In genomic region chr6:134667106-134667505, GRCh38 we compare ENCODE assay signal across 17 cellular contexts.
DNase-seq lines count a peak whose midpoint lies in the region; ATAC-seq, FAIRE-seq and TF ChIP-seq lines count a peak whose summit lies in the region.
"Had no signal": no experiment of that assay in that cellular context is flagged by ENCODE, and none has a peak within 500 bp of the region (broad histone marks: within the 10 kb centered on the region; RNA-seq: fewer than 3 reads in every experiment).

No MANE protein-coding gene starts in this region.

- no peaks in the 10 kb centered on the region for H3K36me3 Mint-ChIP-seq in activated T-helper 1 cell treated with anti-CD3 and anti-CD28 coated beads, Interleukin-12 subunit alpha, Interleukin-12 subunit beta, Interleukin-2, Interleukin-4 antibody, amounts not matched to agents 30 ng/mL and 10 ng/mL and 1 ng/mL, durations not matched to agents 14 hours and 24 hours and 36 hours (ENCODE audit: low read depth)
- H3K36me3 Mint-ChIP-seq in nephron (ENCODE audit: low read depth) = no peaks in the 10 kb centered on the region
- H3K36me3 Mint-ChIP-seq in activated T-helper 17 cell treated with anti-CD3 and anti-CD28 coated beads, Interleukin-2, amount 50 U/mL, for 72 hours (ENCODE audit: low read depth) = no peaks in the 10 kb centered on the region
- H3K36me3 Mint-ChIP-seq: CD4-positive, alpha-beta memory T cell had no signal

- TF ChIP-seq CTCF in choroid plexus epithelial cell (conservative IDR thresholded peaks at IDR 0.05; ENCODE audit: low read depth, low read length) (no peak), nephron (IDR thresholded peaks at IDR 0.05; ENCODE audit: unreplicated experiment in 3 of 3) (no peak)

- FAIRE-seq in H54 (lab: Jason Lieb, UNC) = no peak
- FAIRE-seq: G401.6, GM12892 had no signal

- TF ChIP-seq POLR2A in H54 (IDR thresholded peaks at IDR 0.05; ENCODE audit: low read depth, low read length) = no peak

- no peak overlapping the region for H3K4me3 ChIP-seq in choroid plexus epithelial cell (ENCODE audit: low read depth, low read length)

- no peaks in the 10 kb centered on the region for H3K9me3 Mint-ChIP-seq in activated T-helper 1 cell treated with anti-CD3 and anti-CD28 coated beads, Interleukin-12 subunit alpha, Interleukin-12 subunit beta, Interleukin-2, Interleukin-4 antibody, amounts not matched to agents 30 ng/mL and 10 ng/mL and 1 ng/mL, durations not matched to agents 14 hours and 24 hours and 36 hours
- no peaks in the 10 kb centered on the region for H3K9me3 Mint-ChIP-seq in nephron
- H3K9me3 Mint-ChIP-seq in activated T-helper 17 cell treated with anti-CD3 and anti-CD28 coated beads, Interleukin-2, amount 50 U/mL, for 72 hours = no peaks in the 10 kb centered on the region
- H3K9me3 Mint-ChIP-seq: CD4-positive, alpha-beta memory T cell had no signal

- H3K4me3 Mint-ChIP-seq in activated T-helper 1 cell treated with anti-CD3 and anti-CD28 coated beads, Interleukin-12 subunit alpha, Interleukin-12 subunit beta, Interleukin-2, Interleukin-4 antibody, amounts not matched to agents 30 ng/mL and 10 ng/mL and 1 ng/mL, durations not matched to agents 14 hours and 24 hours and 36 hours = no peak overlapping the region
- H3K4me3 Mint-ChIP-seq in nephron = no peak overlapping the region
- H3K4me3 Mint-ChIP-seq in activated T-helper 17 cell treated with anti-CD3 and anti-CD28 coated beads, Interleukin-2, amount 50 U/mL, for 72 hours = no peak overlapping the region
- H3K4me3 Mint-ChIP-seq: CD4-positive, alpha-beta memory T cell had no signal

- H3K27me3 Mint-ChIP-seq in activated T-helper 1 cell treated with anti-CD3 and anti-CD28 coated beads, Interleukin-12 subunit alpha, Interleukin-12 subunit beta, Interleukin-2, Interleukin-4 antibody, amounts not matched to agents 30 ng/mL and 10 ng/mL and 1 ng/mL, durations not matched to agents 14 hours and 24 hours and 36 hours (ENCODE audit: insufficient read depth) = peaks cover 4% of the 10 kb centered on the region
- H3K27me3 Mint-ChIP-seq in nephron (ENCODE audit: low read depth) = peaks cover 5% of the 10 kb centered on the region
- no peaks in the 10 kb centered on the region for H3K27me3 Mint-ChIP-seq in activated T-helper 17 cell treated with anti-CD3 and anti-CD28 coated beads, Interleukin-2, amount 50 U/mL, for 72 hours

- intact Hi-C loops in activated T-helper 1 cell treated with anti-CD3 and anti-CD28 coated beads, Interleukin-12 subunit alpha, Interleukin-12 subunit beta, Interleukin-2, Interleukin-4 antibody, amounts not matched to agents 30 ng/mL and 10 ng/mL and 1 ng/mL, durations not matched to agents 14 hours and 24 hours and 36 hours (cut with micrococcal nuclease) = no loop called here

- no peak for ATAC-seq in activated T-helper 17 cell treated with anti-CD3 and anti-CD28 coated beads, Interleukin-2, amount 50 U/mL, for 72 hours (replicated peaks)

- no peaks in the 10 kb centered on the region for H3K4me1 Mint-ChIP-seq in activated T-helper 1 cell treated with anti-CD3 and anti-CD28 coated beads, Interleukin-12 subunit alpha, Interleukin-12 subunit beta, Interleukin-2, Interleukin-4 antibody, amounts not matched to agents 30 ng/mL and 10 ng/mL and 1 ng/mL, durations not matched to agents 14 hours and 24 hours and 36 hours (ENCODE audit: low read depth)
- peaks cover 4% of the 10 kb centered on the region for H3K4me1 Mint-ChIP-seq in nephron
- no peaks in the 10 kb centered on the region for H3K4me1 Mint-ChIP-seq in activated T-helper 17 cell treated with anti-CD3 and anti-CD28 coated beads, Interleukin-2, amount 50 U/mL, for 72 hours

- no peak for DNase-seq in activated T-helper 1 cell treated with anti-CD3 and anti-CD28 coated beads, Interleukin-12 subunit alpha, Interleukin-12 subunit beta, Interleukin-2, Interleukin-4 antibody, amounts not matched to agents 30 ng/mL and 10 ng/mL and 1 ng/mL, durations not matched to agents 14 hours and 24 hours and 36 hours (ENCODE audit: low spot score)
- DNase-seq in choroid plexus epithelial cell (ENCODE audit: low read depth) (peak; percentile 36), H54 (ENCODE audit: insufficient read length, low spot score) (no peak), SHP77 (lab: John Stamatoyannopoulos, UW) (no peak)
- DNase-seq: C1 segment of cervical spinal cord; Calu3; CD4-positive, alpha-beta memory T cell; COR-L47; DMS53; DMS79 treated with DMSO at 0.1 percent for 48 hours; GOT3; H7; HCEC 1CT had no signal

- peak overlapping the region; percentile 26 for H3K27ac Mint-ChIP-seq in activated T-helper 1 cell treated with anti-CD3 and anti-CD28 coated beads, Interleukin-12 subunit alpha, Interleukin-12 subunit beta, Interleukin-2, Interleukin-4 antibody, amounts not matched to agents 30 ng/mL and 10 ng/mL and 1 ng/mL, durations not matched to agents 14 hours and 24 hours and 36 hours
- H3K27ac Mint-ChIP-seq in nephron = peak overlapping the region in 2 of 3 experiments; percentile 56 to 61
- no peak overlapping the region for H3K27ac Mint-ChIP-seq in activated T-helper 17 cell treated with anti-CD3 and anti-CD28 coated beads, Interleukin-2, amount 50 U/mL, for 72 hours
- H3K27ac Mint-ChIP-seq: CD4-positive, alpha-beta memory T cell had no signal
